ENCODE assay signal across 8 cellular contexts in the genomic region with DNA sequence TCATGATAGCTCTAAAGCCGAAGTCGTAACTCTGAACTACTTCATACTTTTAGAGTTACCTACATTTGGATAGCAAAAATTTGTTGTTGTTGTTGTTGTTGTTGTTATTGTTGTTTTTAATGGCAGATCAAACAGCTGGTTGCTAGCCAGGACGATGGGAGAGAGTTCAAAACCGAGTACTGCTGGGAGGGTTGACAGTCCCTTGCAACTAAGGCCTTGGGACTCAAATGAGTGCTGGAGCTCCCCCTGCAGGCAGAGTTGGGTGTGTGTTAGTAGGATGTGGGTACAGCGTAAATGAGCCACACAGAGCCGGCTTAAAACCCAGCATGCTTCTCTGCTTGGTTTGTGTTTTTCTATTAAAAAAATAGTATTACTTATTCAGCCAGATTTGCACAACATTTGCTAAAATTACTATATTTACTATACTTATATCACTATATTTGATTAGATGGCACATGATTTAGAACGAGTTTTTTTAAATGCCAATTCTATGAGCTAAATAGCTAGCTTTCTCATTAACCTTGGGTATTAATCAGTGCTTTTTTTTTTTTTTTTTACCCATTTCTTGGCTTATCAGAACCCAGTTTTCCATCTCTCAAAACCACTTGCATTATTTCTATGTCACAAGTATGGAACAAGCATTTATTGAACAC.
DNase-seq lines count a peak whose midpoint lies in the region; ATAC-seq and TF ChIP-seq lines count a peak whose summit lies in the region.

No MANE protein-coding gene starts in this region.

- WGBS in liver = 37% methylated on average over 7 of the region's 7 CpGs

- DNase-seq in NCI-H524 treated with DMSO at 0.1 percent for 48 hours (lab: John Stamatoyannopoulos, UW) (peak; percentile 33), coronary artery (ENCODE audit: low spot score) (peak; percentile 81)
- DNase-seq in activated CD4-positive, alpha-beta T cell treated with anti-CD3 and anti-CD28 coated beads for 48 hours = peak; percentile 88
- peak; percentile 68 to 75 (median 73) for DNase-seq in stimulated activated CD4-positive, alpha-beta T cell treated with anti-CD3 and anti-CD28 coated beads, TNF-alpha, amount 100 ng/mL, for 48 hours (ENCODE audit: low read depth in 3 of 3)

- H3K27ac ChIP-seq in C4-2B (no peak overlapping the region), coronary artery (no peak overlapping the region), liver (ENCODE audit: low read depth in 1 of 2, low read length in 2 of 2) (no peak overlapping the region)

- H3K27me3 ChIP-seq in liver (ENCODE audit: control insufficient read depth in 4 of 4, insufficient read depth in 4 of 4, low read length in 3 of 4) = no peaks in the 10 kb centered on the region

- H3K9me3 ChIP-seq in liver (ENCODE audit: control insufficient read depth in 4 of 4, low read length in 3 of 4) = no peaks in the 10 kb centered on the region

- no peaks in the 10 kb centered on the region for H3K4me1 ChIP-seq in liver (ENCODE audit: control insufficient read depth in 4 of 4, insufficient read depth in 4 of 4, low read length in 3 of 4)

- ATAC-seq in GM19324 (IDR thresholded peaks at IDR 0.05; ENCODE audit: low FRiP score, unreplicated experiment) (peak; percentile 74), HG03469 (IDR thresholded peaks at IDR 0.05; ENCODE audit: unreplicated experiment) (peak; percentile 85)

- no peaks in the 10 kb centered on the region for H3K36me3 ChIP-seq in liver (ENCODE audit: control insufficient read depth in 4 of 4, insufficient read depth in 3 of 4, low read depth in 1 of 4, low read length in 3 of 4)

- peak; percentile 89 to 92 for TF ChIP-seq RAD21 in liver (IDR thresholded peaks at IDR 0.05)

- H3K9ac ChIP-seq in liver (ENCODE audit: low read depth in 1 of 2, low read length in 2 of 2) = no peak overlapping the region

- H3K4me3 ChIP-seq in coronary artery = no peak overlapping the region
- no peak overlapping the region for H3K4me3 ChIP-seq in liver (ENCODE audit: low read depth in 1 of 3, low read length in 3 of 3)

- TF ChIP-seq CTCF in C4-2B (conservative IDR thresholded peaks at IDR 0.05) = peak; percentile 93
- TF ChIP-seq CTCF in coronary artery (IDR thresholded peaks at IDR 0.05) = peak; percentile 79
- peak; percentile 90 for TF ChIP-seq CTCF in liver (IDR thresholded peaks at IDR 0.05; ENCODE audit: low read depth, low read length, missing input control)

TF ChIP-seq in liver, 16 proteins besides CTCF, POLR2A, EP300 and RAD21:
- TF ChIP-seq JUND (IDR thresholded peaks at IDR 0.05) (no peak), MAX (IDR thresholded peaks at IDR 0.05) (peak; percentile 16)

Comparison
In these comparisons a context has a peak if more than half of its experiments do, and no peak if none do; other contexts are left out.
1. DNase-seq: peak in every context shown above with its lines; median percentile 88 in activated CD4-positive, alpha-beta T cell treated with anti-CD3 and anti-CD28 coated beads for 48 hours; 81 in coronary artery; 73 in stimulated activated CD4-positive, alpha-beta T cell treated with anti-CD3 and anti-CD28 coated beads, TNF-alpha, amount 100 ng/mL, for 48 hours; 33 in NCI-H524 treated with DMSO at 0.1 percent for 48 hours.